22 cellular contexts compared by ENCODE assay signal in the genomic region with DNA sequence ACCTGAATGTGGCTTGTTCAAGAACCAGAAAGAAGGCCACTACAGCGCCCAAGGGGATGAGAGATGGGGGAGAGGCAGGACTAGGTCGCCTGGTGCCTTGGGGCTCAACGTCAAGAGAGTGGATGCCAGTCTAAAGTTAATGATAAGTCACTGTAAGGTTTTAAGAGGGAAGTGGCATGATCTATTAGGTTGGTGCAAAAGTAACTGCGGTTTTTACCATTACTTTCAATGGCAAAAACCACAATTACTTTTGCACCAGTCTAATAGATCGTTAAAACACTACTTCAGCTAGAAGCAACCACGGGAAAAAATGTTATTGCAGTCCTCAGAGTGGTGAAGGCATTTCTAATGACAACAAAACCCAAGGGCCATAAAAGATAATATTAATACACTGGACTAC. TPM values are rescaled to one million over a fixed set of nuclear protein-coding genes. Genes with fewer than 3 reads are reported as not detected.
"Had no signal": no experiment of that assay in that cellular context is flagged by ENCODE, and none has a peak within 500 bp of the region (broad histone marks: within the 10 kb centered on the region; RNA-seq: fewer than 3 reads in every experiment).

No MANE protein-coding gene starts in this region.

- FAIRE-seq: small intestine had no signal

- H3K36me3 ChIP-seq: esophagus muscularis mucosa, neutrophil had no signal

- H3K4me3 ChIP-seq: coronary artery, esophagus muscularis mucosa, mucosa of descending colon had no signal

- H3K9me3 ChIP-seq: esophagus muscularis mucosa, mucosa of descending colon, neutrophil had no signal

- DNase-seq: effector CD4-positive, alpha-beta T cell; head of caudate nucleus; hippocampal formation; kidney glomerular epithelial cell; mucosa of descending colon; naive thymus-derived CD8-positive, alpha-beta T cell; posterior cingulate gyrus; small intestine; stimulated activated CD4-positive, alpha-beta T cell treated with anti-CD3 and anti-CD28 coated beads, Interleukin-12 subunit alpha, Interleukin-12 subunit beta, amount 100 ng/mL, for 4 hours; stimulated activated naive CD4-positive, alpha-beta T cell treated with Interleukin-2 at 50 U/mL for 16 hours; trophoblast cell had no signal

- H3K27ac ChIP-seq: coronary artery, esophagus muscularis mucosa, neutrophil had no signal

- ATAC-seq: mucosa of descending colon; naive thymus-derived CD8-positive, alpha-beta T cell had no signal

RNA-seq across cellular contexts. Expression of gene GJB3, which starts 2.6 kb away (rescaled TPM):
- total RNA-seq: chondrocyte; esophagus muscularis mucosa; fibroblast of villous mesenchyme; lung microvascular endothelial cell; naive thymus-derived CD8-positive, alpha-beta T cell; osteoblast; pulmonary artery endothelial cell had no signal
- polyA plus RNA-seq: naive thymus-derived CD8-positive, alpha-beta T cell; neural cell had no signal

RNA-seq across cellular contexts. Expression of gene GJA4, which starts 14.4 kb away (rescaled TPM):
- total RNA-seq: fibroblast of villous mesenchyme; naive thymus-derived CD8-positive, alpha-beta T cell; osteoblast had no signal
- polyA plus RNA-seq: naive thymus-derived CD8-positive, alpha-beta T cell; neural cell had no signal

RNA-seq across cellular contexts. Expression of gene GJB4, which starts 18.8 kb away (rescaled TPM):
- total RNA-seq: chondrocyte; dermis microvascular lymphatic vessel endothelial cell; esophagus muscularis mucosa; fibroblast of villous mesenchyme; liver; lung microvascular endothelial cell; mucosa of descending colon; naive thymus-derived CD8-positive, alpha-beta T cell; osteoblast; pulmonary artery endothelial cell had no signal
- polyA plus RNA-seq: liver; naive thymus-derived CD8-positive, alpha-beta T cell; neural cell had no signal

RNA-seq across cellular contexts. Expression of gene GJB5, which starts 23.5 kb away (rescaled TPM):
- total RNA-seq: chondrocyte; dermis microvascular lymphatic vessel endothelial cell; esophagus muscularis mucosa; fibroblast of villous mesenchyme; liver; lung microvascular endothelial cell; mucosa of descending colon; naive thymus-derived CD8-positive, alpha-beta T cell; osteoblast; pulmonary artery endothelial cell had no signal
- polyA plus RNA-seq: liver; naive thymus-derived CD8-positive, alpha-beta T cell; neural cell; small intestine had no signal
